ENCODE assay signal across 27 cellular contexts in genomic region chr5:43750809-43751208, GRCh38.
"Had no signal": no experiment of that assay in that cellular context is flagged by ENCODE, and none has a peak within 500 bp of the region (broad histone marks: within the 10 kb centered on the region; RNA-seq: fewer than 3 reads in every experiment).

No MANE protein-coding gene starts in this region.

- H3K4me1 ChIP-seq: colonic mucosa, esophagus squamous epithelium, gastroesophageal sphincter, heart left ventricle, left ventricle myocardium inferior, lower lobe of right lung had no signal

- H3K27ac ChIP-seq: colonic mucosa, epithelial cell of prostate, esophagus squamous epithelium, gastroesophageal sphincter, heart left ventricle, hepatocyte, left ventricle myocardium inferior, lower lobe of right lung had no signal

- H3K27me3 ChIP-seq: colonic mucosa, esophagus squamous epithelium, gastroesophageal sphincter, heart left ventricle, hepatocyte had no signal

- H3K9me3 ChIP-seq: colonic mucosa, esophagus squamous epithelium, left ventricle myocardium inferior, lower lobe of right lung had no signal

- H3K4me2 ChIP-seq: hepatocyte had no signal

- H3K36me3 ChIP-seq: colonic mucosa, esophagus squamous epithelium, gastroesophageal sphincter, heart left ventricle, left ventricle myocardium inferior, lower lobe of right lung had no signal

- H3K4me3 ChIP-seq: colonic mucosa, esophagus squamous epithelium, gastroesophageal sphincter, heart left ventricle, hepatocyte, left ventricle myocardium inferior, lower lobe of right lung, mucosa of descending colon had no signal

- DNase-seq: colonic mucosa; cortex of kidney; effector CD8-positive, alpha-beta T cell; effector memory CD8-positive, alpha-beta T cell; endodermal cell; erythroblast; esophagus squamous epithelium; foreskin fibroblast; foreskin melanocyte; heart left ventricle; hypothalamus; immature natural killer cell; islet precursor cell; kidney; kidney glomerular epithelial cell; left colon; left ventricle myocardium inferior; lower lobe of right lung; mesenchymal stem cell; mucosa of descending colon; naive B cell had no signal

- H2AFZ ChIP-seq: hepatocyte had no signal

- H3K79me2 ChIP-seq: hepatocyte had no signal

- FAIRE-seq: endometrium had no signal

- ATAC-seq: effector memory CD8-positive, alpha-beta T cell; esophagus mucosa; gastroesophageal sphincter; heart left ventricle; left colon; left lobe of liver; lower lobe of right lung; mucosa of descending colon had no signal
